Comparison of ENCODE assay signal across 8 cellular contexts in the genomic region with DNA sequence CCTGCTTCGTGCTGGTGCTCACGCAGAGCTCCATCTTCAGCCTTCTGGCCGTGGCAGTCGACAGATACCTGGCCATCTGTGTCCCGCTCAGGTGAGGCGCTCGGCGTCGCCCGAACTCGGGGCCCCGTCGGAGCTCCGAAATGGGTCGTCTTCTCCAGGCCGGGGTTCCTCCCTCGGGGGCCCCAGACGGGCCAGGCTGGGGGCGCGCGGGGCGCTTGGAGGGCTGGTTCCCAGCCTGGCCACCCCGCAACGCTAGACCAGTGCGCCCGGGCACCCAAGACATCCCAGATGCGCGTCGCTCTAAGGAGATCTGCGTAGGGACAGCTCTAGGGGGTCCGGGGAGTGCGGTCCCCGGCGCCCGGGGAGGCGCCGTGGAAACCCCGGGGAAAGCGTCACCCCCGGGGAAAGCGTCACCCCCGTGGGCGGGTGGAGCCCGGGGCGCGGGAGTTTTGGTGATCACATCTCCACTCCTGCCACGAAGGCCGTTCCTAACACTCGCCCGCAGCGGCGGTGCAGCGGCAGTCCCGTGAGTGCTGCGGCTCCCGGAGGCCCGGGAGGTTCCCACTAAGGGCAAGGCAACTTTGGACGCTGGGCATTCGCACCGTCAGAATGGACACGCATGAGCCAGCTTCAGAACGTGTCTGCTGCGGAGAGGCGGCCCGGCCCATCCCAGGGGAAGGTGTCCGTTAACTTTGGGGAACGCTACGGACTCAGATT. TPM values are rescaled to one million over a fixed set of nuclear protein-coding genes. Genes with fewer than 3 reads are reported as not detected.
A peak's percentile ranks its signal among the peaks of the same experiment; 100 is the strongest.
DNase-seq lines count a peak whose midpoint lies in the region; ATAC-seq and TF ChIP-seq lines count a peak whose summit lies in the region.

No MANE protein-coding gene starts in this region.

- H3K4me3 ChIP-seq in Caco-2 (ENCODE audit: low read depth, low read length) (peak overlapping the region; percentile 67), Loucy (ENCODE audit: low read length, poor library complexity, severe bottlenecking) (peak overlapping the region; percentile 65), body of pancreas (peak overlapping the region; percentile 14 to 15)

- no peaks in the 10 kb centered on the region for H3K9me3 Mint-ChIP-seq in Caco-2 (ENCODE audit: unreplicated experiment)

- DNase-seq in Caco-2: no peak
- DNase-seq in body of pancreas: peak in 2 of 4 donors; percentile 23 to 26
- DNase-seq in left lobe of liver (ENCODE audit: low spot score): no peak
- DNase-seq in stimulated activated CD8-positive, alpha-beta memory T cell treated with anti-CD3 and anti-CD28 coated beads, Interleukin-4, amount 100 ng/mL, for 4 hours (ENCODE audit: low read depth in 2 of 2, low spot score in 1 of 2): peak; percentile 16 to 43
- DNase-seq in hippocampal formation (lab: John Stamatoyannopoulos, UW): no peak
- DNase-seq in hepatic stellate cell (ENCODE audit: low spot score): no peak

- no peaks in the 10 kb centered on the region for H3K27me3 Mint-ChIP-seq in Caco-2 (ENCODE audit: insufficient read depth, unreplicated experiment)

- H3K4me1 ChIP-seq in Caco-2: no peaks in the 10 kb centered on the region
- H3K4me1 ChIP-seq in Loucy (ENCODE audit: insufficient read depth, low read length, poor library complexity, severe bottlenecking): no peaks in the 10 kb centered on the region
- H3K4me1 ChIP-seq in body of pancreas: peaks cover 16% of the 10 kb centered on the region

- no peaks in the 10 kb centered on the region for H4K20me1 ChIP-seq in Loucy (ENCODE audit: insufficient read depth, low read length, poor library complexity, severe bottlenecking)

- H3K9me2 ChIP-seq in Loucy (replicated peaks; ENCODE audit: low read depth, low read length): no peaks in the 10 kb centered on the region

- CTCF ChIA-PET in Caco-2 (lab: Charles Lee): interaction anchor here (1.9 kb wide), 1 partner anchor 53 kb away, joined by 19 read pairs; the partner anchor contains the start of genes TTC19 and ZSWIM7

- ATAC-seq in body of pancreas (no peak), left lobe of liver (peak; percentile 5), HG02938 (IDR thresholded peaks at IDR 0.05; ENCODE audit: unreplicated experiment) (no peak)

- no peaks in the 10 kb centered on the region for H3K36me3 Mint-ChIP-seq in Caco-2 (ENCODE audit: insufficient read depth, unreplicated experiment)

- peak overlapping the region; percentile 49 for H3K4me2 ChIP-seq in Loucy (ENCODE audit: low read depth, low read length, poor library complexity, severe bottlenecking)

- no peaks in the 10 kb centered on the region for H3F3A ChIP-seq in Loucy (ENCODE audit: low read depth)

- H3K4me3 Mint-ChIP-seq in Caco-2 (ENCODE audit: unreplicated experiment): peak overlapping the region; percentile 66

- intact Hi-C loops in Caco-2 (cut with micrococcal nuclease; ENCODE audit: unreplicated experiment) (no loop called here), body of pancreas (cut with DNase I) (no loop called here)

- peak overlapping the region; percentile 88; the same call in 1 of the 2 replicates for H2AFZ ChIP-seq in Loucy (ENCODE audit: low read length)

- no peak overlapping the region for H3K9ac ChIP-seq in Loucy (ENCODE audit: low read depth, low read length, poor library complexity, severe bottlenecking)

- no peak overlapping the region for H3K27ac Mint-ChIP-seq in Caco-2 (ENCODE audit: unreplicated experiment)

- no peaks in the 10 kb centered on the region for H3K9me3 ChIP-seq in Caco-2
- no peaks in the 10 kb centered on the region for H3K9me3 ChIP-seq in Loucy (ENCODE audit: insufficient read depth, low read depth, low read length)
- no peaks in the 10 kb centered on the region for H3K9me3 ChIP-seq in body of pancreas

- peak overlapping the region in 3 of 4 donors; percentile 30 to 51 (median 36) for H3K27ac ChIP-seq in body of pancreas

- TF ChIP-seq CTCF in Caco-2 (IDR thresholded peaks at IDR 0.05; ENCODE audit: insufficient read depth in 1 of 2, low read depth in 1 of 2, low read length in 1 of 2, severe bottlenecking in 1 of 2, unreplicated experiment in 1 of 2) (no peak), Loucy (conservative IDR thresholded peaks at IDR 0.05; ENCODE audit: low read length) (no peak), body of pancreas (IDR thresholded peaks at IDR 0.05) (no peak)

- no peaks in the 10 kb centered on the region for H3K27me3 ChIP-seq in Caco-2 (replicated peaks; ENCODE audit: control insufficient read depth, insufficient read depth, low read length)
- H3K27me3 ChIP-seq in Loucy (ENCODE audit: insufficient read depth, low read length, poor library complexity, severe bottlenecking): no peaks in the 10 kb centered on the region
- no peaks in the 10 kb centered on the region for H3K27me3 ChIP-seq in body of pancreas

- no TSS peak for BruUV-seq in Caco-2 (replicated peaks; lab: Mats Ljungman, UMichigan)

- no peaks in the 10 kb centered on the region for H3K4me1 Mint-ChIP-seq in Caco-2 (ENCODE audit: low read depth, unreplicated experiment)

- POLR2A ChIA-PET in Caco-2 (lab: Charles Lee): interaction anchor here (0.9 to 1.0 kb wide), 2 partner anchors 21 to 53 kb away, joined by 4 to 5 read pairs; no protein-coding TSS in a partner anchor

- H3K36me3 ChIP-seq in Caco-2 (ENCODE audit: control insufficient read depth, insufficient read depth, low read length) (no peaks in the 10 kb centered on the region), Loucy (ENCODE audit: insufficient read depth, low read length) (no peaks in the 10 kb centered on the region), body of pancreas (replicated peaks in 1 of 2; ENCODE audit: insufficient read depth in 1 of 2, low read depth in 2 of 2) (no peaks in the 10 kb centered on the region)

- TF ChIP-seq POLR2A in body of pancreas (IDR thresholded peaks at IDR 0.05): no peak

- no peaks in the 10 kb centered on the region for H3K79me2 ChIP-seq in Loucy (ENCODE audit: insufficient read depth, low read length)

- 11 to 24% methylated on average over 6 to 62 of the region's 68 CpGs for WGBS in body of pancreas, 2 donors

RNA-seq across cellular contexts. Expression of gene ADORA2B, which starts 0.7 kb away (rescaled TPM):
- total RNA-seq in Caco-2 (2022) (1.5 and 2.5 TPM in 2 replicates), body of pancreas (1 to 10 TPM; 1.3 to 1.8 TPM), left lobe of liver (0.35 TPM)

RNA-seq across cellular contexts. Expression of gene ZSWIM7, which starts 53.9 kb away (rescaled TPM):
- total RNA-seq in Caco-2 (2022) (10.4 and 13.8 TPM in 2 replicates), body of pancreas (10 to 100 TPM; 18.2 to 18.8 TPM), left lobe of liver (9.8 TPM)

RNA-seq across cellular contexts. Expression of gene TTC19, which starts 54.0 kb away (rescaled TPM):
- total RNA-seq in Caco-2 (2022): 20.2 and 21.9 TPM in 2 replicates
- total RNA-seq in body of pancreas: 10 to 100 TPM; 64.1 to 75.8 TPM
- 23.6 TPM for total RNA-seq in left lobe of liver

Comparison
In these comparisons a context has a peak if more than half of its experiments do, and no peak if none do; other contexts are left out.
1. DNase-seq: peak in stimulated activated CD8-positive, alpha-beta memory T cell treated with anti-CD3 and anti-CD28 coated beads, Interleukin-4, amount 100 ng/mL, for 4 hours (2 of 2); none in Caco-2 (0 of 2), left lobe of liver (single experiment), hippocampal formation (0 of 2) and hepatic stellate cell (single experiment).
2. H3K4me3 ChIP-seq: peak in every context shown above with its lines; median percentile 67 in Caco-2; 65 in Loucy; 14 in body of pancreas.